14 cellular contexts compared by ENCODE assay signal in genomic region chr7:102514881-102515721, GRCh38. TPM values are rescaled to one million over a fixed set of nuclear protein-coding genes. Genes with fewer than 3 reads are reported as not detected.
DNase-seq lines count a peak whose midpoint lies in the region; ATAC-seq, FAIRE-seq and TF ChIP-seq lines count a peak whose summit lies in the region.
"Not testable (repeated sequence)": the region's sequence is repeated elsewhere in the genome, so short reads cannot be mapped to it uniquely, and the experiment has no call there.
"Had no signal": no experiment of that assay in that cellular context is flagged by ENCODE, and none has a peak within 500 bp of the region (broad histone marks: within the 10 kb centered on the region; RNA-seq: fewer than 3 reads in every experiment).

No MANE protein-coding gene starts in this region.

- BruUV-seq in GM12878 (replicated peaks; lab: Mats Ljungman, UMichigan), result not testable (repeated sequence)

- not testable (repeated sequence) for H3K4me1 Mint-ChIP-seq in stimulated activated memory B cell treated with anti-CD40 and anti-IgM and Interleukin-4, amounts not matched to agents 10 μg/mL and 1 μg/mL and 100 μg/mL, for 72 hours

- H3K9me3 Mint-ChIP-seq in stimulated activated memory B cell treated with anti-CD40 and anti-IgM and Interleukin-4, amounts not matched to agents 10 μg/mL and 1 μg/mL and 100 μg/mL, for 72 hours, result not testable (repeated sequence)

- H2AFZ ChIP-seq in GM12878 (ENCODE audit: control insufficient read depth, low read depth, low read length), result not testable (repeated sequence)

- not testable (repeated sequence) for H3K79me2 ChIP-seq in GM12878 (ENCODE audit: control insufficient read depth, insufficient read depth, low read length)

- H3K4me3 Mint-ChIP-seq in stimulated activated memory B cell treated with anti-CD40 and anti-IgM and Interleukin-4, amounts not matched to agents 10 μg/mL and 1 μg/mL and 100 μg/mL, for 72 hours, result not testable (repeated sequence)

- not testable (repeated sequence) for H3K4me1 ChIP-seq in GM12878 (ENCODE audit: control insufficient read depth, insufficient read depth, low read length)

- not testable (repeated sequence) for H3K36me3 ChIP-seq in GM12878 (ENCODE audit: control insufficient read depth in 2 of 2, insufficient read depth in 2 of 2, low read length in 1 of 2)

- not testable (repeated sequence) for TF ChIP-seq POLR2A in GM18505 (IDR thresholded peaks at IDR 0.05; ENCODE audit: borderline replicate concordance, extremely low read depth, insufficient read depth, insufficient read length); GM12878 (IDR thresholded peaks at IDR 0.05; ENCODE audit: low read depth, low read length)

- H3K9me3 ChIP-seq in GM12878 (replicated peaks; ENCODE audit: control insufficient read depth, insufficient read depth, low read length), result not testable (repeated sequence)

- not testable (repeated sequence) for DNase-seq in GM19239 (ENCODE audit: insufficient read length, low spot score); GM12878 (ENCODE audit: low read depth, low spot score)

- H3K27ac Mint-ChIP-seq in stimulated activated memory B cell treated with anti-CD40 and anti-IgM and Interleukin-4, amounts not matched to agents 10 μg/mL and 1 μg/mL and 100 μg/mL, for 72 hours, result not testable (repeated sequence)

- H3K36me3 Mint-ChIP-seq in stimulated activated memory B cell treated with anti-CD40 and anti-IgM and Interleukin-4, amounts not matched to agents 10 μg/mL and 1 μg/mL and 100 μg/mL, for 72 hours, result not testable (repeated sequence)

- H3K9ac ChIP-seq in GM12878 (ENCODE audit: control insufficient read depth, insufficient read depth, low read length), result not testable (repeated sequence)

- TF ChIP-seq RAD21 in GM12878 (IDR thresholded peaks at IDR 0.05; ENCODE audit: insufficient read depth, low read depth, low read length), result not testable (repeated sequence)

- intact Hi-C loops in GM12878 (cut with micrococcal nuclease; ENCODE audit: unreplicated experiment), result not testable (repeated sequence)

- H3K27me3 Mint-ChIP-seq in stimulated activated memory B cell treated with anti-CD40 and anti-IgM and Interleukin-4, amounts not matched to agents 10 μg/mL and 1 μg/mL and 100 μg/mL, for 72 hours, result not testable (repeated sequence)

- not testable (repeated sequence) for H3K4me3 ChIP-seq in GM12878

- RAD21 ChIA-PET in GM12878 (lab: Charles Lee; ENCODE audit: unreplicated experiment), result not testable (repeated sequence)

- no CpG with 5 or more reads among the region's 15 CpGs for whole genome bisulfite sequencing in GM12878 (ENCODE audit: insufficient coverage, insufficient replicate concordance, low lambda C conversion rate, missing lambda C conversion rate)

- not testable (repeated sequence) for H3K4me2 ChIP-seq in GM12878 (ENCODE audit: control insufficient read depth, insufficient read depth)

- in situ Hi-C loops in GM12878 (cut with MboI), result not testable (repeated sequence)

- CTCF ChIA-PET in GM12878 (lab: Yijun Ruan, JAX), result not testable (repeated sequence)

- not testable (repeated sequence) for TF ChIP-seq CTCF in GM12878 (IDR thresholded peaks at IDR 0.05 in 2 of 3, conservative IDR thresholded peaks at IDR 0.05 in 1 of 3; ENCODE audit: control insufficient read depth in 2 of 3, extremely low read depth in 1 of 3, insufficient read depth in 1 of 3, low read depth in 3 of 3, low read length in 3 of 3)

- POLR2A ChIA-PET in GM12878 (lab: Charles Lee), result not testable (repeated sequence)

- H3K27ac ChIP-seq in GM12878 (ENCODE audit: control insufficient read depth, insufficient read depth), result not testable (repeated sequence)

- FAIRE-seq in GM19239 (lab: Jason Lieb, UNC), result peak; percentile 100
- FAIRE-seq in GM12878 (lab: Jason Lieb, UNC), result peak; percentile 96

- not testable (repeated sequence) for H3K27me3 ChIP-seq in GM12878 (replicated peaks in 1 of 2; ENCODE audit: control insufficient read depth in 2 of 2, insufficient read depth in 2 of 2, low read length in 1 of 2)

- H4K20me1 ChIP-seq in GM12878 (ENCODE audit: control insufficient read depth, insufficient read depth), result not testable (repeated sequence)

- peak; percentile 52 for ATAC-seq in GM18505 (IDR thresholded peaks at IDR 0.05; ENCODE audit: unreplicated experiment)
- peak; percentile 67 for ATAC-seq in GM21515 (IDR thresholded peaks at IDR 0.05; ENCODE audit: unreplicated experiment)
- peak; percentile 71 for ATAC-seq in HG02798 (IDR thresholded peaks at IDR 0.05; ENCODE audit: poor library complexity, unreplicated experiment)
- peak; percentile 54 for ATAC-seq in HG03103 (IDR thresholded peaks at IDR 0.05; ENCODE audit: low read depth, unreplicated experiment)
- ATAC-seq in HG03558 (IDR thresholded peaks at IDR 0.05; ENCODE audit: extremely low read depth, unreplicated experiment), result peak; percentile 51
- ATAC-seq in GM12878, result peak; percentile 67
- ATAC-seq in stimulated activated memory B cell treated with anti-CD40 and anti-IgM and Interleukin-4, amounts not matched to agents 10 μg/mL and 1 μg/mL and 100 μg/mL, for 72 hours, result peak; percentile 65

- not testable (repeated sequence) for TF ChIP-seq EP300 in GM12878 (IDR thresholded peaks at IDR 0.05; ENCODE audit: borderline replicate concordance in 1 of 2, control insufficient read depth in 1 of 2, low read depth in 2 of 2, low read length in 2 of 2)

- SMC1A ChIA-PET in GM12878 (lab: Charles Lee; ENCODE audit: uncharacterized antibody, unreplicated experiment), result not testable (repeated sequence)

RNA-seq across cellular contexts. Expression of gene RASA4B, which starts 2.5 kb away (rescaled TPM):
- 39.4 and 41.8 TPM in 2 replicates for total RNA-seq in GM12878 (2013; cell fraction: nucleolus; rRNA removed)
- total RNA-seq in GM12878 (2014; rRNA removed) (8.1 and 12.1 TPM in 2 replicates), GM12878 (2014; rRNA removed; fragmentation: Illumina TruSeq; extraction: Trizol) (5.4 and 5.8 TPM in 2 replicates), GM12878 (2021) (12.7 and 14.8 TPM in 2 replicates)
- polyA plus RNA-seq in GM12878 (2011; ENCODE audit: low read depth), result 2.2 TPM
- polyA plus RNA-seq in GM12878 (2011; rRNA removed) (2.7 and 5.2 TPM in 2 replicates), GM12878 (2014; fragmentation: Illumina TruSeq; extraction: Trizol) (0.73 and 6.2 TPM in 2 replicates), GM12878 (2014; fragmentation: Nextera tagmentation; extraction: Ambion mirVana) (under 1 TPM; 0.10 to 0.31 TPM), GM12878 (2014; rRNA removed) (16.4 and 18.8 TPM in 2 replicates), GM12878 (2016; fragmentation: Nextera tagmentation; extraction: Ambion mirVana) (1 to 10 TPM; 6.5 TPM)
- polyA plus RNA-seq in GM12878 (2011; cell fraction: cytosol; rRNA removed), result 7.3 and 9.4 TPM in 2 replicates
- polyA plus RNA-seq in GM12878 (2011; cell fraction: nucleus; rRNA removed), result 33.0 and 37.5 TPM in 2 replicates
- 12.7 and 17.1 TPM in 2 replicates for polyA plus RNA-seq in GM12878 (2012)
- 7.0 and 7.8 TPM in 2 replicates for polyA minus RNA-seq in GM12878 (2011; rRNA and poly(A)+ RNA removed)
- polyA minus RNA-seq in GM12878 (2011; cell fraction: cytosol; rRNA and poly(A)+ RNA removed), result 2.7 and 3.3 TPM in 2 replicates
- polyA minus RNA-seq in GM12878 (2011; cell fraction: nucleus; rRNA and poly(A)+ RNA removed), result 7.0 and 10.6 TPM in 2 replicates

RNA-seq across cellular contexts. Expression of gene UPK3BL2, which starts 28.4 kb away (rescaled TPM):
- 52.2 and 56.3 TPM in 2 replicates for total RNA-seq in GM12878 (2013; cell fraction: nucleolus; rRNA removed)
- total RNA-seq in GM12878 (2014; rRNA removed) (6.2 and 9.9 TPM in 2 replicates), GM12878 (2014; rRNA removed; fragmentation: Illumina TruSeq; extraction: Trizol) (7.1 and 8.2 TPM in 2 replicates), GM12878 (2021) (11.8 and 16.2 TPM in 2 replicates)
- 6.2 TPM for polyA plus RNA-seq in GM12878 (2011; ENCODE audit: low read depth)
- polyA plus RNA-seq in GM12878 (2011; rRNA removed) (3.3 and 7.6 TPM in 2 replicates), GM12878 (2014; fragmentation: Illumina TruSeq; extraction: Trizol) (0.51 and 6.1 TPM in 2 replicates), GM12878 (2014; fragmentation: Nextera tagmentation; extraction: Ambion mirVana) (under 1 TPM in 1 of 2 experiments, not detected in 1; 0.18 TPM), GM12878 (2014; rRNA removed) (25.7 and 30.1 TPM in 2 replicates), GM12878 (2016; fragmentation: Nextera tagmentation; extraction: Ambion mirVana) (10 to 100 TPM; 10.4 to 10.7 TPM)
- 6.8 and 16.3 TPM in 2 replicates for polyA plus RNA-seq in GM12878 (2011; cell fraction: cytosol; rRNA removed)
- polyA plus RNA-seq in GM12878 (2011; cell fraction: nucleus; rRNA removed), result 93.5 and 120 TPM in 2 replicates
- polyA plus RNA-seq in GM12878 (2012), result 7.1 and 13.0 TPM in 2 replicates
- 4.8 and 7.4 TPM in 2 replicates for polyA minus RNA-seq in GM12878 (2011; rRNA and poly(A)+ RNA removed)
- polyA minus RNA-seq in GM12878 (2011; cell fraction: cytosol; rRNA and poly(A)+ RNA removed), result 2.1 and 2.7 TPM in 2 replicates
- polyA minus RNA-seq in GM12878 (2011; cell fraction: nucleus; rRNA and poly(A)+ RNA removed), result 4.7 and 6.9 TPM in 2 replicates

RNA-seq across cellular contexts. Expression of gene SPDYE2, which starts 35.9 kb away (rescaled TPM):
- total RNA-seq in GM12878 (2013; cell fraction: nucleolus; rRNA removed), result not detected in 2 replicates
- total RNA-seq in GM12878 (2014; rRNA removed) (not detected in 2 replicates), GM12878 (2014; rRNA removed; fragmentation: Illumina TruSeq; extraction: Trizol) (not detected in 2 replicates), GM12878 (2021) (not detected in 2 replicates)
- not detected for polyA plus RNA-seq in GM12878 (2011; ENCODE audit: low read depth)
- polyA plus RNA-seq in GM12878 (2011; rRNA removed) (not detected in 2 replicates), GM12878 (2014; fragmentation: Illumina TruSeq; extraction: Trizol) (not detected in 2 replicates), GM12878 (2014; fragmentation: Nextera tagmentation; extraction: Ambion mirVana) (under 1 TPM; 0.16 to 0.19 TPM), GM12878 (2014; rRNA removed) (not detected in 2 replicates), GM12878 (2016; fragmentation: Nextera tagmentation; extraction: Ambion mirVana) (1 to 10 TPM; 4.4 to 6.4 TPM)
- polyA plus RNA-seq in GM12878 (2011; cell fraction: cytosol; rRNA removed), result not detected in 2 replicates
- 0.07 TPM in 1 of 2 replicates, not detected in the other for polyA plus RNA-seq in GM12878 (2011; cell fraction: nucleus; rRNA removed)
- 0.53 and 1.2 TPM in 2 replicates for polyA plus RNA-seq in GM12878 (2012)
- polyA minus RNA-seq in GM12878 (2011; rRNA and poly(A)+ RNA removed), result not detected in 2 replicates
- polyA minus RNA-seq in GM12878 (2011; cell fraction: cytosol; rRNA and poly(A)+ RNA removed), result not detected in 2 replicates
- polyA minus RNA-seq in GM12878 (2011; cell fraction: nucleus; rRNA and poly(A)+ RNA removed), result not detected in 2 replicates
- total RNA-seq: activated CD4-positive, alpha-beta memory T cell treated with anti-CD3 and anti-CD28 coated beads for 36 hours; CD8-positive, alpha-beta T cell; frontal cortex; omental fat pad; subcutaneous adipose tissue had no signal
- polyA plus RNA-seq: AG04450 had no signal

RNA-seq across cellular contexts. Expression of gene POLR2J, which starts 36.4 kb away (rescaled TPM):
- total RNA-seq in GM12878 (2013; cell fraction: nucleolus; rRNA removed), result 18.6 and 25.8 TPM in 2 replicates
- total RNA-seq in GM12878 (2014; rRNA removed) (66.3 and 73.5 TPM in 2 replicates), GM12878 (2014; rRNA removed; fragmentation: Illumina TruSeq; extraction: Trizol) (73.8 and 78.0 TPM in 2 replicates), GM12878 (2021) (47.8 and 49.2 TPM in 2 replicates)
- 14.7 TPM for polyA plus RNA-seq in GM12878 (2011; ENCODE audit: low read depth)
- polyA plus RNA-seq in GM12878 (2011; rRNA removed) (39.8 and 76.8 TPM in 2 replicates), GM12878 (2014; fragmentation: Illumina TruSeq; extraction: Trizol) (83.8 and 119 TPM in 2 replicates), GM12878 (2014; fragmentation: Nextera tagmentation; extraction: Ambion mirVana) (10 to 100 TPM; 16.4 to 43.4 TPM), GM12878 (2014; rRNA removed) (99.6 and 105 TPM in 2 replicates), GM12878 (2016; fragmentation: Nextera tagmentation; extraction: Ambion mirVana) (100 to 1,000 TPM; 110 to 116 TPM)
- polyA plus RNA-seq in GM12878 (2011; cell fraction: cytosol; rRNA removed), result 90.1 and 134 TPM in 2 replicates
- polyA plus RNA-seq in GM12878 (2011; cell fraction: nucleus; rRNA removed), result 55.3 and 57.1 TPM in 2 replicates
- polyA plus RNA-seq in GM12878 (2012), result 68.0 and 85.8 TPM in 2 replicates
- polyA minus RNA-seq in GM12878 (2011; rRNA and poly(A)+ RNA removed), result 16.8 and 42.1 TPM in 2 replicates
- polyA minus RNA-seq in GM12878 (2011; cell fraction: cytosol; rRNA and poly(A)+ RNA removed), result 11.5 and 15.6 TPM in 2 replicates
- 67.7 and 94.0 TPM in 2 replicates for polyA minus RNA-seq in GM12878 (2011; cell fraction: nucleus; rRNA and poly(A)+ RNA removed)

RNA-seq across cellular contexts. Expression of gene LRWD1, which starts 50.3 kb away (rescaled TPM):
- 14.5 and 20.6 TPM in 2 replicates for total RNA-seq in GM12878 (2013; cell fraction: nucleolus; rRNA removed)
- 22.1 and 26.3 TPM in 2 replicates for total RNA-seq in GM12878 (2014; rRNA removed)
- total RNA-seq in GM12878 (2014; rRNA removed; fragmentation: Illumina TruSeq; extraction: Trizol), result 21.5 and 26.0 TPM in 2 replicates
- total RNA-seq in GM12878 (2021), result 52.3 and 53.3 TPM in 2 replicates
- 7.6 TPM for polyA plus RNA-seq in GM12878 (2011; ENCODE audit: low read depth)
- polyA plus RNA-seq in GM12878 (2011; rRNA removed), result 10.3 and 22.4 TPM in 2 replicates
- polyA plus RNA-seq in GM12878 (2011; cell fraction: cytosol; rRNA removed), result 31.1 and 46.1 TPM in 2 replicates
- polyA plus RNA-seq in GM12878 (2011; cell fraction: nucleus; rRNA removed), result 48.4 and 79.5 TPM in 2 replicates
- polyA plus RNA-seq in GM12878 (2012), result 14.6 and 16.7 TPM in 2 replicates
- polyA plus RNA-seq in GM12878 (2014; fragmentation: Illumina TruSeq; extraction: Trizol), result 6.1 and 18.2 TPM in 2 replicates
- polyA plus RNA-seq in GM12878 (2014; fragmentation: Nextera tagmentation; extraction: Ambion mirVana), result 1 to 10 TPM in 1 of 2 experiments, under 1 TPM in 1; 0.40 to 2.0 TPM
- 64.4 and 72.4 TPM in 2 replicates for polyA plus RNA-seq in GM12878 (2014; rRNA removed)
- 10 to 100 TPM; 54.8 to 57.1 TPM for polyA plus RNA-seq in GM12878 (2016; fragmentation: Nextera tagmentation; extraction: Ambion mirVana)
- 18.4 and 27.2 TPM in 2 replicates for polyA minus RNA-seq in GM12878 (2011; rRNA and poly(A)+ RNA removed)
- polyA minus RNA-seq in GM12878 (2011; cell fraction: cytosol; rRNA and poly(A)+ RNA removed), result 13.2 and 19.0 TPM in 2 replicates
- polyA minus RNA-seq in GM12878 (2011; cell fraction: nucleus; rRNA and poly(A)+ RNA removed), result 14.1 and 29.3 TPM in 2 replicates
